20 cellular contexts compared by ENCODE assay signal in the genomic region with DNA sequence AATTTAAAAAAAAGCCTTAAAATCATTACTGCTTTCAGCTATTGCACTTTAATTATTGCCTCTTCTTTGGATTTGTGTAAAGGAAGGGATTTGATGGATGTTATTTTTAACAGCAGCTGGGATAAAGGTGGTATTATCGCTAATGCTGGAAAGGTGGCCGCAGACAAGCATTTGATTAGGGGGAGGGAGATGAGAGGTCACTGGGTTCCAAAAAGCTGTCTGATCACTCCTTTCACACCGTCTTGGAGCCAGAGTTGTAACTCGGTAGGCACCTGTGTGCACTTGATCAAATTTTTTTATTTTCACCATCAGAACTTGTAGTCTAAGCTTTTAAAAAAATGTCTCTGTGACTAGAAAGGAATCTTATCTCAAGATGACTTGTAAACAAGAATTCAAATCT.
DNase-seq lines count a peak whose midpoint lies in the region; ATAC-seq, FAIRE-seq and TF ChIP-seq lines count a peak whose summit lies in the region.
"Had no signal": no experiment of that assay in that cellular context is flagged by ENCODE, and none has a peak within 500 bp of the region (broad histone marks: within the 10 kb centered on the region; RNA-seq: fewer than 3 reads in every experiment).

No MANE protein-coding gene starts in this region.

- no peaks in the 10 kb centered on the region for H3K36me3 ChIP-seq in stomach smooth muscle (ENCODE audit: control insufficient read depth in 2 of 2, insufficient read depth in 2 of 2, low read length in 2 of 2)

- H3K9ac ChIP-seq in stomach smooth muscle (ENCODE audit: low read length in 2 of 2), result peak overlapping the region; percentile 62 to 92
- H3K9ac ChIP-seq: KMS-11 had no signal

- H3K4me3 Mint-ChIP-seq in brain, result peak overlapping the region; percentile 36 to 75 (median 54)
- H3K4me3 Mint-ChIP-seq in activated CD4-positive, alpha-beta memory T cell treated with anti-CD3 and anti-CD28 coated beads for 36 hours, result no peak overlapping the region
- H3K4me3 Mint-ChIP-seq: HFFc6 had no signal

- ATAC-seq in left ventricle myocardium superior, result peak; percentile 68

- H3K4me1 ChIP-seq in stomach smooth muscle (ENCODE audit: control insufficient read depth, insufficient read depth, low read length), result peaks cover 25% of the 10 kb centered on the region

- FAIRE-seq in frontal cortex (lab: Jason Lieb, UNC), result no peak

- peaks cover 58% of the 10 kb centered on the region for H3K4me1 Mint-ChIP-seq in brain
- H3K4me1 Mint-ChIP-seq in activated CD4-positive, alpha-beta memory T cell treated with anti-CD3 and anti-CD28 coated beads for 36 hours (ENCODE audit: low read depth), result no peaks in the 10 kb centered on the region

- peaks cover 23% of the 10 kb centered on the region for H3K36me3 Mint-ChIP-seq in brain
- no peaks in the 10 kb centered on the region for H3K36me3 Mint-ChIP-seq in activated CD4-positive, alpha-beta memory T cell treated with anti-CD3 and anti-CD28 coated beads for 36 hours

- peak overlapping the region in 3 of 5 experiments; percentile 76 to 92 (median 78) for H3K27ac Mint-ChIP-seq in brain
- H3K27ac Mint-ChIP-seq in activated CD4-positive, alpha-beta memory T cell treated with anti-CD3 and anti-CD28 coated beads for 36 hours, result no peak overlapping the region
- H3K27ac Mint-ChIP-seq: HFFc6 had no signal

- H3K9me3 Mint-ChIP-seq in brain, result peaks cover 3 to 7% (median 6%) of the 10 kb centered on the region in 5 experiments
- no peaks in the 10 kb centered on the region for H3K9me3 Mint-ChIP-seq in activated CD4-positive, alpha-beta memory T cell treated with anti-CD3 and anti-CD28 coated beads for 36 hours
- H3K9me3 Mint-ChIP-seq: HFFc6 had no signal

- POLR2A ChIA-PET in activated CD4-positive, alpha-beta memory T cell treated with anti-CD3 and anti-CD28 coated beads for 36 hours (lab: Charles Lee), result no interaction called here

- peak overlapping the region; percentile 64 to 73 for H3K4me3 ChIP-seq in stomach smooth muscle (ENCODE audit: low read length in 2 of 2)

- intact Hi-C loops in left ventricle myocardium superior (cut with micrococcal nuclease), result no loop called here
- intact Hi-C loops in activated CD4-positive, alpha-beta memory T cell treated with anti-CD3 and anti-CD28 coated beads for 36 hours (cut with micrococcal nuclease), result no loop called here

- peak overlapping the region; percentile 71 for H3K27ac ChIP-seq in stomach smooth muscle (ENCODE audit: low read length)
- H3K27ac ChIP-seq: 22Rv1, C4-2B, KMS-11 had no signal

- DNase-seq in NCI-H2029 treated with DMSO at 0.1 percent for 48 hours (lab: John Stamatoyannopoulos, UW) (peak; percentile 41), NCI-H2029 (lab: John Stamatoyannopoulos, UW) (no peak), left ventricle myocardium superior (no peak), frontal cortex (ENCODE audit: low spot score in 2 of 2) (no peak)
- DNase-seq in activated CD4-positive, alpha-beta memory T cell treated with anti-CD3 and anti-CD28 coated beads for 36 hours, result no peak
- DNase-seq in stimulated activated naive CD4-positive, alpha-beta T cell treated with Interleukin-2 at 50 U/mL for 16 hours (lab: John Stamatoyannopoulos, UW), result no peak
- DNase-seq: AML-193, DMS79, H7, HFFc6, MV-4-11, NCI-H187 treated with DMSO at 0.1 percent for 48 hours, NCI-H2171, NCI-H748 treated with DMSO at 0.1 percent for 48 hours, SIG-M5 had no signal

- H3K27me3 ChIP-seq in stomach smooth muscle (ENCODE audit: control insufficient read depth in 1 of 2, insufficient read depth in 2 of 2, low read length in 2 of 2), result no peaks in the 10 kb centered on the region

- no peaks in the 10 kb centered on the region for H3K9me3 ChIP-seq in stomach smooth muscle (ENCODE audit: control insufficient read depth in 2 of 2, low read length in 2 of 2)

- H3K27me3 Mint-ChIP-seq in brain, result no peaks in the 10 kb centered on the region
- H3K27me3 Mint-ChIP-seq in activated CD4-positive, alpha-beta memory T cell treated with anti-CD3 and anti-CD28 coated beads for 36 hours, result no peaks in the 10 kb centered on the region

- no peak for TF ChIP-seq CTCF in brain (conservative IDR thresholded peaks at IDR 0.05)

- CTCF ChIA-PET in activated CD4-positive, alpha-beta memory T cell treated with anti-CD3 and anti-CD28 coated beads for 36 hours (lab: Charles Lee), result no interaction called here
